12 cellular contexts compared by ENCODE assay signal in the genomic region with DNA sequence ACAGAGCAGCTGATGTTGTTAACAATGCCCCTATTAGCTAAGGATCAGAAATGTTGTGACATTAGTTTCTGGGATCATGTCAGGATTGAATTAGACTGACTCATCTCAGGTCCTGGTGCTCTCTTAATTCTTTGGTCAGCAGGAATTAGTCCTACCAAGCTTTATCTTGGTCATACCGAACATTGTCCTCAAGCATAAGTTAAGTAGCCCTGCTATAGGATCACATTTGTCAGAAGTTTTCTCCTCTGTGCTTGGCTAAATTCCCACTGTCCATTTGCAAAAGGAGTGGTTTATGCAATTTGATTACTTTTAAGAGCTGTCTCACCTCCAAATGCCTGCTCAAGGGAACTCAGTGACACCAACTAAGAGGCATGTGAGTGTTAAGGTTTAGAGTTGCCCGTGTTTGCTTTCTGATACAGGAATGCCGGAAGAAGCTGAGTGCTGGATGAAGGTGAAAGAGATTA. TPM values are rescaled to one million over a fixed set of nuclear protein-coding genes. Genes with fewer than 3 reads are reported as not detected.
DNase-seq lines count a peak whose midpoint lies in the region; ATAC-seq and TF ChIP-seq lines count a peak whose summit lies in the region.
"Had no signal": no experiment of that assay in that cellular context is flagged by ENCODE, and none has a peak within 500 bp of the region (broad histone marks: within the 10 kb centered on the region; RNA-seq: fewer than 3 reads in every experiment).

No MANE protein-coding gene starts in this region.

- H3K27ac ChIP-seq in body of pancreas (peak overlapping the region in 1 of 4 donors; percentile 2), smooth muscle cell (ENCODE audit: low read depth) (peak overlapping the region; percentile 62)
- H3K27ac ChIP-seq: upper lobe of left lung had no signal

- DNase-seq in HFFc6, result peak; percentile 67
- peak in 1 of 4 donors; percentile 12 for DNase-seq in body of pancreas
- DNase-seq in iris pigment epithelial cell (ENCODE audit: low read depth), result peak; percentile 60
- no peak for DNase-seq in smooth muscle cell (lab: John Stamatoyannopoulos, UW; ENCODE audit: unreplicated experiment)
- DNase-seq in activated CD8-positive, alpha-beta memory T cell treated with anti-CD3 and anti-CD28 coated beads, Interleukin-2, amount 50 U/mL, for 4 hours, result no peak
- DNase-seq in HPDE6-E6E7 (ENCODE audit: extremely low spot score), result no peak
- no peak for DNase-seq in NCI-H1436 (lab: John Stamatoyannopoulos, UW)
- DNase-seq: NCI-H1092, occipital lobe had no signal

- TF ChIP-seq CTCF in HFFc6 (IDR thresholded peaks at IDR 0.05) (no peak), body of pancreas (IDR thresholded peaks at IDR 0.05) (no peak), smooth muscle cell (IDR thresholded peaks at IDR 0.05; ENCODE audit: borderline replicate concordance, insufficient read depth, poor library complexity, severe bottlenecking) (no peak)

- H3K9me3 ChIP-seq in body of pancreas, result no peaks in the 10 kb centered on the region
- no peaks in the 10 kb centered on the region for H3K9me3 ChIP-seq in smooth muscle cell (replicated peaks; ENCODE audit: low read depth)
- H3K9me3 ChIP-seq: HAP-1, upper lobe of left lung had no signal

- ATAC-seq in body of pancreas, result peak; percentile 45

- H3K79me2 ChIP-seq in smooth muscle cell (ENCODE audit: low read depth), result no peaks in the 10 kb centered on the region

- peak overlapping the region; percentile 73 for H3K27ac Mint-ChIP-seq in HFFc6

- no peak overlapping the region for H2AFZ ChIP-seq in smooth muscle cell (ENCODE audit: low read depth)

- H3K27me3 ChIP-seq in body of pancreas (no peaks in the 10 kb centered on the region), smooth muscle cell (ENCODE audit: low read depth) (no peaks in the 10 kb centered on the region)
- H3K27me3 ChIP-seq: upper lobe of left lung had no signal

- 22 to 26% methylated on average over 3 of the region's 3 CpGs for WGBS in body of pancreas, 2 donors
- 5% methylated on average over 3 of the region's 3 CpGs for WGBS in smooth muscle cell (ENCODE audit: low lambda C conversion rate)

- no peaks in the 10 kb centered on the region; the same call in 1 of the 2 replicates for H3K36me3 Mint-ChIP-seq in HFFc6 (ENCODE audit: low read depth)

- H3K4me1 ChIP-seq in body of pancreas (peaks cover 12% of the 10 kb centered on the region), smooth muscle cell (ENCODE audit: low read depth) (peaks cover 25% of the 10 kb centered on the region)
- H3K4me1 ChIP-seq: HAP-1, upper lobe of left lung had no signal

- H3F3A ChIP-seq in smooth muscle cell (ENCODE audit: low read depth), result peaks cover 5% of the 10 kb centered on the region

- H3K4me1 Mint-ChIP-seq in HFFc6 (ENCODE audit: low read depth), result peaks cover 38% of the 10 kb centered on the region

- peak overlapping the region; percentile 51 for H3K4me3 Mint-ChIP-seq in HFFc6

- TF ChIP-seq POLR2A in body of pancreas (IDR thresholded peaks at IDR 0.05), result no peak

- intact Hi-C loops in body of pancreas (cut with DNase I), result no loop called here

- peak overlapping the region; percentile 38 for H3K4me2 ChIP-seq in smooth muscle cell

- H4K20me1 ChIP-seq in smooth muscle cell (ENCODE audit: low read depth), result no peaks in the 10 kb centered on the region

- H3K36me3 ChIP-seq in body of pancreas (replicated peaks in 1 of 2; ENCODE audit: insufficient read depth in 1 of 2, low read depth in 2 of 2) (no peaks in the 10 kb centered on the region), smooth muscle cell (ENCODE audit: low read depth) (no peaks in the 10 kb centered on the region)
- H3K36me3 ChIP-seq: HAP-1, upper lobe of left lung had no signal

- H3K9ac ChIP-seq in smooth muscle cell (ENCODE audit: low read depth), result no peak overlapping the region

- H3K27me3 Mint-ChIP-seq in HFFc6 (ENCODE audit: insufficient read depth), result no peaks in the 10 kb centered on the region; the same call in 1 of the 2 replicates

- no peaks in the 10 kb centered on the region for H3K9me3 Mint-ChIP-seq in HFFc6

- no peak overlapping the region for H3K4me3 ChIP-seq in body of pancreas
- H3K4me3 ChIP-seq in smooth muscle cell, result no peak overlapping the region
- H3K4me3 ChIP-seq: HAP-1, upper lobe of left lung had no signal

RNA-seq across cellular contexts. Expression of a gene that starts 48.4 kb away (rescaled TPM):
- total RNA-seq in HFFc6 (2021; fragmentation: NEBNext Ultra II Directional; extraction: Animal tissue kit (Norgen Biotek cat#: 25700)), result not detected
- total RNA-seq in body of pancreas, result not detected
- 0.49 and 0.76 TPM in 2 replicates for total RNA-seq in smooth muscle cell
- 0.11 TPM in 1 of 2 replicates, not detected in the other for polyA plus RNA-seq in smooth muscle cell
- total RNA-seq: dermis microvascular lymphatic vessel endothelial cell, occipital lobe had no signal

Comparison
In these comparisons a context has a peak if more than half of its experiments do, and no peak if none do; other contexts are left out.
1. DNase-seq: peak in HFFc6 (single experiment) and iris pigment epithelial cell (single experiment); none in smooth muscle cell (single experiment), activated CD8-positive, alpha-beta memory T cell treated with anti-CD3 and anti-CD28 coated beads, Interleukin-2, amount 50 U/mL, for 4 hours (single experiment), HPDE6-E6E7 (single experiment) and NCI-H1436 (single experiment).